8 cellular contexts compared by ENCODE assay signal in genomic region chr14:74882103-74882920, GRCh38. TPM values are rescaled to one million over a fixed set of nuclear protein-coding genes. Genes with fewer than 3 reads are reported as not detected.
DNase-seq lines count a peak whose midpoint lies in the region; ATAC-seq and TF ChIP-seq lines count a peak whose summit lies in the region.

No MANE protein-coding gene starts in this region.

- TF ChIP-seq CTCF in SK-N-SH (IDR thresholded peaks at IDR 0.05), result no peak
- TF ChIP-seq CTCF in ascending aorta (IDR thresholded peaks at IDR 0.05), result peak in 1 of 3 experiments; percentile 18

- intact Hi-C loops in ascending aorta (cut with DNase I), result loop anchor here (10.0 kb wide), 1 partner anchor 268 kb away; the partner anchor contains the start of gene LTBP2

- H3K4me3 ChIP-seq in SK-N-SH (ENCODE audit: low read depth in 2 of 2, low read length in 1 of 2) (peak overlapping the region; percentile 86 to 92), ascending aorta (peak overlapping the region; percentile 87 to 95), iPS-18a (ENCODE audit: low read length) (peak overlapping the region; percentile 95)

- H3F3A ChIP-seq in SK-N-SH (replicated peaks; ENCODE audit: insufficient read depth), result peaks cover 19% of the 10 kb centered on the region

- H4K20me1 ChIP-seq in SK-N-SH (ENCODE audit: insufficient read depth), result peaks cover 52% of the 10 kb centered on the region

- no peaks in the 10 kb centered on the region for H3K9me3 ChIP-seq in SK-N-SH
- H3K9me3 ChIP-seq in ascending aorta, result no peaks in the 10 kb centered on the region
- H3K9me3 ChIP-seq in iPS-18a (ENCODE audit: control insufficient read depth, low read depth, low read length), result no peaks in the 10 kb centered on the region

- peak overlapping the region; percentile 94 for H3K9ac ChIP-seq in SK-N-SH
- H3K9ac ChIP-seq in iPS-18a (ENCODE audit: low read length), result peak overlapping the region; percentile 77

- DNase-seq in AG08396 (ENCODE audit: low spot score) (peak; percentile 56), SK-N-SH (peak; percentile 29), ascending aorta (ENCODE audit: low spot score in 2 of 2) (peak in 1 of 2 donors; percentile 77), NCI-H128 (lab: John Stamatoyannopoulos, UW; ENCODE audit: unreplicated experiment) (no peak)
- DNase-seq in stimulated activated CD4-positive, alpha-beta T cell treated with anti-CD3 and anti-CD28 coated beads, Interleukin-12 subunit alpha, Interleukin-12 subunit beta, amount 100 ng/mL, for 24 hours (ENCODE audit: low read depth in 2 of 2), result peak; percentile 18 to 42

- peak overlapping the region; percentile 99 for H2AFZ ChIP-seq in SK-N-SH (ENCODE audit: low read depth)

- no peak for TF ChIP-seq EP300 in SK-N-SH (IDR thresholded peaks at IDR 0.05; ENCODE audit: borderline replicate concordance in 1 of 2, low read depth in 1 of 2, low read length in 1 of 2)

- CTCF ChIA-PET in SK-N-SH (lab: Yijun Ruan, JAX), result interaction anchor here (0.9 to 17.2 kb wide), 8 partner anchors 15 to 424 kb away, joined by 3 to 134 read pairs (median 3); no protein-coding TSS in a partner anchor

- WGBS in SK-N-SH (ENCODE audit: low lambda C conversion rate), result 2% methylated on average over 24 of the region's 49 CpGs

- TF ChIP-seq RAD21 in SK-N-SH (IDR thresholded peaks at IDR 0.05; ENCODE audit: low read length), result no peak

- H3K27ac ChIP-seq in SK-N-SH (ENCODE audit: low read depth in 2 of 2, low read length in 1 of 2) (peak overlapping the region; percentile 80 to 88), ascending aorta (peak overlapping the region; percentile 86 to 97), iPS-18a (ENCODE audit: low read length) (no peak overlapping the region)

- peak; percentile 42 for ATAC-seq in GM18909 (IDR thresholded peaks at IDR 0.05; ENCODE audit: poor library complexity, unreplicated experiment)
- ATAC-seq in HG03159 (IDR thresholded peaks at IDR 0.05; ENCODE audit: unreplicated experiment), result peak; percentile 45

- peaks cover 8% of the 10 kb centered on the region in 2 experiments for H3K36me3 ChIP-seq in SK-N-SH (replicated peaks in 1 of 2; ENCODE audit: control insufficient read depth in 1 of 2, insufficient read depth in 2 of 2, low read length in 1 of 2)
- H3K36me3 ChIP-seq in ascending aorta, result peaks cover 0 to 9% of the 10 kb centered on the region in 2 donors
- H3K36me3 ChIP-seq in iPS-18a (ENCODE audit: control insufficient read depth, low read depth, low read length), result no peaks in the 10 kb centered on the region

- POLR2A ChIA-PET in SK-N-SH (lab: Yijun Ruan, JAX), result interaction anchor here (0.9 to 1.2 kb wide), 3 partner anchors 11 to 23 kb away, joined by 3 read pairs; no protein-coding TSS in a partner anchor

- H3K9me2 ChIP-seq in SK-N-SH, result no peaks in the 10 kb centered on the region

- H3K4me2 ChIP-seq in SK-N-SH, result peak overlapping the region; percentile 98

- peaks cover 56% of the 10 kb centered on the region for H3K79me2 ChIP-seq in SK-N-SH (ENCODE audit: insufficient read depth)

- peaks cover 0 to 21% of the 10 kb centered on the region in 2 experiments; a peak in 2 of 4 replicates for H3K4me1 ChIP-seq in SK-N-SH (ENCODE audit: control insufficient read depth in 1 of 2, insufficient read depth in 2 of 2, low read depth in 1 of 2, low read length in 1 of 2)
- peaks cover 3 to 41% of the 10 kb centered on the region in 2 donors for H3K4me1 ChIP-seq in ascending aorta
- H3K4me1 ChIP-seq in iPS-18a (ENCODE audit: control insufficient read depth, low read depth, low read length), result peaks cover 45% of the 10 kb centered on the region

- no peaks in the 10 kb centered on the region for H3K27me3 ChIP-seq in SK-N-SH (ENCODE audit: insufficient read depth)
- H3K27me3 ChIP-seq in ascending aorta, result no peaks in the 10 kb centered on the region
- no peaks in the 10 kb centered on the region for H3K27me3 ChIP-seq in iPS-18a (ENCODE audit: control insufficient read depth, insufficient read depth, low read length)

TF ChIP-seq in SK-N-SH, 30 proteins besides CTCF, POLR2A, EP300 and RAD21:
- TF ChIP-seq NRF1 (IDR thresholded peaks at IDR 0.05; ENCODE audit: low read depth, low read length) (no peak), FOXJ3 (CRISPR knock-in tag; IDR thresholded peaks at IDR 0.05) (no peak), NFIC (IDR thresholded peaks at IDR 0.05; ENCODE audit: borderline replicate concordance) (no peak), YY1 (IDR thresholded peaks at IDR 0.05; ENCODE audit: low read depth) (no peak), GATA2 (CRISPR knock-in tag; IDR thresholded peaks at IDR 0.05) (no peak), TAF1 (IDR thresholded peaks at IDR 0.05; ENCODE audit: borderline replicate concordance, low read depth, low read length) (no peak), RXRA (IDR thresholded peaks at IDR 0.05; ENCODE audit: borderline replicate concordance, low read depth) (no peak), MEF2A (IDR thresholded peaks at IDR 0.05; ENCODE audit: borderline replicate concordance, low read depth) (no peak), FOSL2 (IDR thresholded peaks at IDR 0.05; ENCODE audit: borderline replicate concordance, low read depth) (no peak), TEAD4 (IDR thresholded peaks at IDR 0.05; ENCODE audit: borderline replicate concordance, insufficient read depth) (no peak), MXI1 (IDR thresholded peaks at IDR 0.05; ENCODE audit: low read depth, low read length) (no peak), SMC3 (IDR thresholded peaks at IDR 0.05; ENCODE audit: low read depth, low read length) (no peak), EZH2phosphoT487 (IDR thresholded peaks at IDR 0.05; ENCODE audit: borderline replicate concordance, low read depth) (no peak), CHD2 (IDR thresholded peaks at IDR 0.05; ENCODE audit: low read length, partially characterized antibody) (no peak)
- TF ChIP-seq, protein P1, sequence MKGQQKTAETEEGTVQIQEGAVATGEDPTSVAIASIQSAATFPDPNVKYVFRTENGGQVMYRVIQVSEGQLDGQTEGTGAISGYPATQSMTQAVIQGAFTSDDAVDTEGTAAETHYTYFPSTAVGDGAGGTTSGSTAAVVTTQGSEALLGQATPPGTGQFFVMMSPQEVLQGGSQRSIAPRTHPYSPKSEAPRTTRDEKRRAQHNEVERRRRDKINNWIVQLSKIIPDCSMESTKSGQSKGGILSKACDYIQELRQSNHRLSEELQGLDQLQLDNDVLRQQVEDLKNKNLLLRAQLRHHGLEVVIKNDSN (IDR thresholded peaks at IDR 0.05; ENCODE audit: borderline replicate concordance, low read depth), result no peak
- TF ChIP-seq, protein P2, sequence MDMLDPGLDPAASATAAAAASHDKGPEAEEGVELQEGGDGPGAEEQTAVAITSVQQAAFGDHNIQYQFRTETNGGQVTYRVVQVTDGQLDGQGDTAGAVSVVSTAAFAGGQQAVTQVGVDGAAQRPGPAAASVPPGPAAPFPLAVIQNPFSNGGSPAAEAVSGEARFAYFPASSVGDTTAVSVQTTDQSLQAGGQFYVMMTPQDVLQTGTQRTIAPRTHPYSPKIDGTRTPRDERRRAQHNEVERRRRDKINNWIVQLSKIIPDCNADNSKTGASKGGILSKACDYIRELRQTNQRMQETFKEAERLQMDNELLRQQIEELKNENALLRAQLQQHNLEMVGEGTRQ (IDR thresholded peaks at IDR 0.05; ENCODE audit: borderline replicate concordance, low read depth, low read length), result no peak
- TF ChIP-seq, protein P3, sequence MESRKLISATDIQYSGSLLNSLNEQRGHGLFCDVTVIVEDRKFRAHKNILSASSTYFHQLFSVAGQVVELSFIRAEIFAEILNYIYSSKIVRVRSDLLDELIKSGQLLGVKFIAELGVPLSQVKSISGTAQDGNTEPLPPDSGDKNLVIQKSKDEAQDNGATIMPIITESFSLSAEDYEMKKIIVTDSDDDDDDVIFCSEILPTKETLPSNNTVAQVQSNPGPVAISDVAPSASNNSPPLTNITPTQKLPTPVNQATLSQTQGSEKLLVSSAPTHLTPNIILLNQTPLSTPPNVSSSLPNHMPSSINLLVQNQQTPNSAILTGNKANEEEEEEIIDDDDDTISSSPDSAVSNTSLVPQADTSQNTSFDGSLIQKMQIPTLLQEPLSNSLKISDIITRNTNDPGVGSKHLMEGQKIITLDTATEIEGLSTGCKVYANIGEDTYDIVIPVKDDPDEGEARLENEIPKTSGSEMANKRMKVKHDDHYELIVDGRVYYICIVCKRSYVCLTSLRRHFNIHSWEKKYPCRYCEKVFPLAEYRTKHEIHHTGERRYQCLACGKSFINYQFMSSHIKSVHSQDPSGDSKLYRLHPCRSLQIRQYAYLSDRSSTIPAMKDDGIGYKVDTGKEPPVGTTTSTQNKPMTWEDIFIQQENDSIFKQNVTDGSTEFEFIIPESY (IDR thresholded peaks at IDR 0.05; ENCODE audit: borderline replicate concordance, low read depth), result no peak
TF ChIP-seq in SK-N-SH: peak in this region for 0.

RNA-seq across cellular contexts. Expression of gene DLST, which starts 0.6 kb away (rescaled TPM):
- polyA plus RNA-seq in SK-N-SH (2012; rRNA removed), result 92.3 and 117 TPM in 2 replicates
- polyA plus RNA-seq in SK-N-SH (2012; cell fraction: cytosol; rRNA removed), result 70.2 and 89.3 TPM in 2 replicates
- 139 and 143 TPM in 2 replicates for polyA plus RNA-seq in SK-N-SH (2012; cell fraction: nucleus; rRNA removed)
- total RNA-seq in ascending aorta, result 59.7 TPM

RNA-seq across cellular contexts. Expression of gene PROX2, which starts 6.4 kb away (rescaled TPM):
- polyA plus RNA-seq in SK-N-SH (2012; rRNA removed), result not detected in 2 replicates
- not detected in 2 replicates for polyA plus RNA-seq in SK-N-SH (2012; cell fraction: cytosol; rRNA removed)
- polyA plus RNA-seq in SK-N-SH (2012; cell fraction: nucleus; rRNA removed), result 0.02 TPM in 1 of 2 replicates, not detected in the other
- total RNA-seq in ascending aorta, result not detected

RNA-seq across cellular contexts. Expression of gene RPS6KL1, which starts 40.7 kb away (rescaled TPM):
- polyA plus RNA-seq in SK-N-SH (2012; rRNA removed), result 2.5 and 4.4 TPM in 2 replicates
- polyA plus RNA-seq in SK-N-SH (2012; cell fraction: cytosol; rRNA removed), result 1.2 and 2.1 TPM in 2 replicates
- 12.2 and 14.8 TPM in 2 replicates for polyA plus RNA-seq in SK-N-SH (2012; cell fraction: nucleus; rRNA removed)
- total RNA-seq in ascending aorta, result 12.1 TPM
